Comparison of ENCODE assay signal across 17 cellular contexts in the genomic region with DNA sequence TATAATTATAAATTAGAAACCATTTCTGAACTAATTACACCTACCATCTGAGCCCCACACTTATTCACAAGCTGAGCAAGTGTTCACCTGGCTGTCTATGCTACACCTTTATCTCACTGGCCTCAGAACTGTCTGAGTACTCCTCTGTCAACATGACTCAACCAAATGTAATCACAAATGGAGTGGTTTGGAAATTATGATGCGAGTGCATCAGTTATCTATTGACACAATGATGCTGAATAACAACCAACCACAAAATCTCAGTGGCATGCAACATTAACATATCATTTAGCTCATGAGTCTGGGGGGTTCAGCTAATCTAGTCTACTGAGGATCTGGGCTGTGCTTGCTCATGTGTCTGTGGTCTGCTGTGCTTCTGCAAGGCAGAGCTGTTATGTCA.
"Had no signal": no experiment of that assay in that cellular context is flagged by ENCODE, and none has a peak within 500 bp of the region (broad histone marks: within the 10 kb centered on the region; RNA-seq: fewer than 3 reads in every experiment).

No MANE protein-coding gene starts in this region.

- H3K36me3 ChIP-seq: esophagus muscularis mucosa, heart left ventricle, prostate gland, spleen, tibial nerve had no signal

- DNase-seq: activated CD4-positive, alpha-beta memory T cell treated with anti-CD3 and anti-CD28 coated beads, Interleukin-2, amount 10 ng/mL, durations not matched to agents 7 days and 5 days; activated CD4-positive, alpha-beta T cell treated with anti-CD3 and anti-CD28 coated beads for 1 hour; activated gamma-delta T cell; activated naive CD8-positive, alpha-beta T cell treated with anti-CD3 and anti-CD28 coated beads for 36 hours; activated T-cell treated with anti-CD3 and anti-CD28 coated beads, Interleukin-2, amount 50 U/mL, for 48 hours; foreskin melanocyte; heart left ventricle; islet precursor cell; left ventricle myocardium superior; nephron progenitor cell; spleen; stimulated activated CD4-positive, alpha-beta T cell treated with anti-CD3 and anti-CD28 coated beads, Interleukin-1b, Interleukin-23, amount 100 ng/mL, for 48 hours; stimulated activated naive B cell treated with anti-CD40 and anti-IgM and Interleukin-4, amounts not matched to agents 10 μg/mL and 1 μg/mL and 100 μg/mL, for 72 hours had no signal

- H3K4me3 ChIP-seq: esophagus muscularis mucosa, heart left ventricle, prostate gland, spleen, tibial nerve had no signal

- H3K27me3 ChIP-seq: esophagus muscularis mucosa, heart left ventricle, spleen, tibial nerve had no signal

- ATAC-seq: heart left ventricle; left ventricle myocardium superior; sciatic nerve; stimulated activated naive B cell treated with anti-CD40 and anti-IgM and Interleukin-4, amounts not matched to agents 10 μg/mL and 1 μg/mL and 100 μg/mL, for 72 hours had no signal
